In the genomic region with DNA sequence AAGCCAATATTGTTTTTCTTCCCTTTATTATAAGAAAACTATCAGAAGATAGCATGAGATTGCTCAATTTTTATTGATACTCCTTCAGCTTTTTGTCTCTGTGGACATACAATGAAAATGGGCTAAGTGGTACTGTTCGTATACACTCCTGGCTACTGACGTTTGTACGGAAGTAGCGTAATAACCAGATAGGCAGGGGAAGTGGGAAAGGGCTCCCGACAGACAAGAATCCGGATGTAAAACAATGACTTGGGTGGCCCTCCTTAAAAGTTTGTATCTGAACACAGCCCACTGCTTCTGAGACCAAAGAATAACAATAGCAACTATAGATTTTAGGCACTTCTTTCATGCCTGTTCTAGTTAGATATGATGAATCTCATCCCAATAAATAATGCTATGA, we compare ENCODE assay signal across 34 cellular contexts.
DNase-seq lines count a peak whose midpoint lies in the region; FAIRE-seq and TF ChIP-seq lines count a peak whose summit lies in the region.
"Had no signal": no experiment of that assay in that cellular context is flagged by ENCODE, and none has a peak within 500 bp of the region (broad histone marks: within the 10 kb centered on the region; RNA-seq: fewer than 3 reads in every experiment).

No MANE protein-coding gene starts in this region.

- FAIRE-seq in endothelial cell of umbilical vein (lab: Jason Lieb, UNC), result peak; percentile 52
- FAIRE-seq in D721Med (lab: Jason Lieb, UNC), result no peak
- FAIRE-seq: A204.1, A549 had no signal

- H3K4me2 ChIP-seq in endothelial cell of umbilical vein (ENCODE audit: insufficient read depth, low read length), result peak overlapping the region; percentile 74
- H3K4me2 ChIP-seq: A549; BLaER1; BLaER1 treated with 17β-estradiol and CSF1 and Interleukin-3, amounts not matched to agents 10 nM and 100 nM had no signal

- peaks cover 8% of the 10 kb centered on the region for H3K4me1 ChIP-seq in endothelial cell of umbilical vein (ENCODE audit: control insufficient read depth, extremely low read depth, insufficient read depth, low read length)
- H3K4me1 ChIP-seq: A549; BE2C; BLaER1; BLaER1 treated with 17β-estradiol and CSF1 and Interleukin-3, amounts not matched to agents 10 nM and 100 nM; Caco-2 had no signal

- no peaks in the 10 kb centered on the region for H3K79me2 ChIP-seq in endothelial cell of umbilical vein (ENCODE audit: control insufficient read depth, insufficient read depth, low read length)

- peak; percentile 52 for DNase-seq in dermis blood vessel endothelial cell
- peak; percentile 13 for DNase-seq in endothelial cell of umbilical vein (ENCODE audit: low read depth, low spot score)
- peak; percentile 4 to 44 for DNase-seq in lung microvascular endothelial cell (ENCODE audit: low read depth in 2 of 2)
- peak; percentile 11 for DNase-seq in pulmonary artery endothelial cell (ENCODE audit: low read depth, low spot score)
- DNase-seq in NCI-H2107 (lab: John Stamatoyannopoulos, UW), result no peak
- DNase-seq in central memory CD4-positive, alpha-beta T cell, result no peak
- no peak for DNase-seq in posterior vena cava (ENCODE audit: low spot score)
- DNase-seq in D721Med (ENCODE audit: insufficient read length, low spot score), result no peak
- DNase-seq: 8988T; ACHN; AML-193; BE2C; C1 segment of cervical spinal cord; Caco-2; Calu3; CD4-positive, alpha-beta memory T cell; CD4-positive, alpha-beta T cell; CD4-positive, CD25-positive, alpha-beta regulatory T cell; CD8-positive, alpha-beta memory T cell; CD8-positive, alpha-beta T cell; COR-L47; DMS 273 treated with DMSO at 0.1 percent for 48 hours; DMS153; DMS53; DMS79; DMS79 treated with DMSO at 0.1 percent for 48 hours; DND-41; EL had no signal

- intact Hi-C loops in endothelial cell of umbilical vein (cut with micrococcal nuclease) (no loop called here), posterior vena cava (cut with DNase I) (no loop called here)

- dilution Hi-C loops in endothelial cell of umbilical vein (cut with MboI; ENCODE audit: extremely low pct_ligation_motif_present, low sequenced_read_pairs), result no loop called here

- no peaks in the 10 kb centered on the region for H3K27me3 ChIP-seq in endothelial cell of umbilical vein (ENCODE audit: control insufficient read depth in 2 of 2, insufficient read depth in 2 of 2, low read length in 2 of 2)
- H3K27me3 ChIP-seq: BE2C; BLaER1; BLaER1 treated with 17β-estradiol and CSF1 and Interleukin-3, amounts not matched to agents 10 nM and 100 nM had no signal

- H4K20me1 ChIP-seq in endothelial cell of umbilical vein (replicated peaks; ENCODE audit: control insufficient read depth, extremely low read depth, insufficient read depth, low read length), result no peaks in the 10 kb centered on the region
- H4K20me1 ChIP-seq: BLaER1; BLaER1 treated with 17β-estradiol and CSF1 and Interleukin-3, amounts not matched to agents 10 nM and 100 nM had no signal

- H3K4me3 ChIP-seq in endothelial cell of umbilical vein (replicated peaks in 1 of 3; ENCODE audit: insufficient read depth in 1 of 3, low read depth in 1 of 3, low read length in 3 of 3), result no peak overlapping the region
- H3K4me3 ChIP-seq: A549; BLaER1; BLaER1 treated with 17β-estradiol and CSF1 and Interleukin-3, amounts not matched to agents 10 nM and 100 nM had no signal

- BruUV-seq in endothelial cell of umbilical vein (replicated peaks; lab: Mats Ljungman, UMichigan), result no TSS peak

- POLR2A ChIA-PET in endothelial cell of umbilical vein (lab: Charles Lee), result no interaction called here

- CTCF ChIA-PET in endothelial cell of umbilical vein (lab: Charles Lee), result interaction anchor here (1.9 kb wide), 1 partner anchor 9 kb away, joined by 4 read pairs; no protein-coding TSS in a partner anchor

- peak overlapping the region; percentile 52 for H3K27ac ChIP-seq in endothelial cell of umbilical vein (ENCODE audit: insufficient read depth, low read depth, low read length)
- H3K27ac ChIP-seq: 22Rv1; A549; BLaER1; BLaER1 treated with 17β-estradiol and CSF1 and Interleukin-3, amounts not matched to agents 10 nM and 100 nM; C4-2B had no signal

- TF ChIP-seq POLR2A in endothelial cell of umbilical vein (IDR thresholded peaks at IDR 0.05; ENCODE audit: low read depth, low read length), result no peak

- no peaks in the 10 kb centered on the region for H3K9me3 ChIP-seq in endothelial cell of umbilical vein (replicated peaks; ENCODE audit: control insufficient read depth, insufficient read depth, low read length)
- H3K9me3 ChIP-seq: BE2C had no signal

- H3K36me3 ChIP-seq in endothelial cell of umbilical vein (ENCODE audit: control insufficient read depth in 2 of 2, extremely low read depth in 1 of 2, insufficient read depth in 2 of 2, low read length in 2 of 2), result no peaks in the 10 kb centered on the region
- H3K36me3 ChIP-seq: BE2C had no signal

- no peaks in the 10 kb centered on the region for H3K9me1 ChIP-seq in endothelial cell of umbilical vein (replicated peaks; ENCODE audit: control insufficient read depth, extremely low read depth, insufficient read depth, low read length)

- H2AFZ ChIP-seq in endothelial cell of umbilical vein (ENCODE audit: low read depth, low read length), result peak overlapping the region; percentile 44

- TF ChIP-seq CTCF in endothelial cell of umbilical vein (IDR thresholded peaks at IDR 0.05; ENCODE audit: extremely low read depth in 1 of 2, insufficient read depth in 1 of 2, low read depth in 1 of 2, low read length in 2 of 2) (no peak), D721Med (IDR thresholded peaks at IDR 0.05; ENCODE audit: insufficient read depth, missing control alignments) (no peak)

- H3K9ac ChIP-seq in endothelial cell of umbilical vein (replicated peaks; ENCODE audit: extremely low read depth, insufficient read depth, low read length), result peak overlapping the region; percentile 30
- H3K9ac ChIP-seq: BLaER1; BLaER1 treated with 17β-estradiol and CSF1 and Interleukin-3, amounts not matched to agents 10 nM and 100 nM had no signal

TF ChIP-seq in endothelial cell of umbilical vein, 7 proteins besides CTCF, POLR2A, EP300 and RAD21:
- TF ChIP-seq, protein P1, sequence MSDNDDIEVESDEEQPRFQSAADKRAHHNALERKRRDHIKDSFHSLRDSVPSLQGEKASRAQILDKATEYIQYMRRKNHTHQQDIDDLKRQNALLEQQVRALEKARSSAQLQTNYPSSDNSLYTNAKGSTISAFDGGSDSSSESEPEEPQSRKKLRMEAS (IDR thresholded peaks at IDR 0.05; ENCODE audit: insufficient read depth, insufficient read length), result no peak
- TF ChIP-seq MYC (IDR thresholded peaks at IDR 0.05; ENCODE audit: low read depth, low read length) (no peak), JUN (IDR thresholded peaks at IDR 0.05; ENCODE audit: borderline replicate concordance, insufficient read depth, insufficient read length, low read depth) (no peak), FOS (IDR thresholded peaks at IDR 0.05; ENCODE audit: borderline replicate concordance, insufficient read depth, low read length) (no peak), POLR2AphosphoS5 (IDR thresholded peaks at IDR 0.05; ENCODE audit: insufficient read depth, low read depth, low read length) (no peak), EZH2 (IDR thresholded peaks at IDR 0.05; ENCODE audit: borderline replicate concordance, low read depth, low read length, severe bottlenecking) (no peak), GATA2 (IDR thresholded peaks at IDR 0.05; ENCODE audit: insufficient read depth, insufficient read length, low read depth, low read length) (no peak)

Comparison
In these comparisons a context has a peak if more than half of its experiments do, and no peak if none do; other contexts are left out.
1. DNase-seq: peak in dermis blood vessel endothelial cell (single experiment), endothelial cell of umbilical vein (single experiment), lung microvascular endothelial cell (2 of 2) and pulmonary artery endothelial cell (single experiment); none in NCI-H2107 (single experiment), central memory CD4-positive, alpha-beta T cell (single experiment), posterior vena cava (single experiment) and D721Med (single experiment).